In the genomic region with DNA sequence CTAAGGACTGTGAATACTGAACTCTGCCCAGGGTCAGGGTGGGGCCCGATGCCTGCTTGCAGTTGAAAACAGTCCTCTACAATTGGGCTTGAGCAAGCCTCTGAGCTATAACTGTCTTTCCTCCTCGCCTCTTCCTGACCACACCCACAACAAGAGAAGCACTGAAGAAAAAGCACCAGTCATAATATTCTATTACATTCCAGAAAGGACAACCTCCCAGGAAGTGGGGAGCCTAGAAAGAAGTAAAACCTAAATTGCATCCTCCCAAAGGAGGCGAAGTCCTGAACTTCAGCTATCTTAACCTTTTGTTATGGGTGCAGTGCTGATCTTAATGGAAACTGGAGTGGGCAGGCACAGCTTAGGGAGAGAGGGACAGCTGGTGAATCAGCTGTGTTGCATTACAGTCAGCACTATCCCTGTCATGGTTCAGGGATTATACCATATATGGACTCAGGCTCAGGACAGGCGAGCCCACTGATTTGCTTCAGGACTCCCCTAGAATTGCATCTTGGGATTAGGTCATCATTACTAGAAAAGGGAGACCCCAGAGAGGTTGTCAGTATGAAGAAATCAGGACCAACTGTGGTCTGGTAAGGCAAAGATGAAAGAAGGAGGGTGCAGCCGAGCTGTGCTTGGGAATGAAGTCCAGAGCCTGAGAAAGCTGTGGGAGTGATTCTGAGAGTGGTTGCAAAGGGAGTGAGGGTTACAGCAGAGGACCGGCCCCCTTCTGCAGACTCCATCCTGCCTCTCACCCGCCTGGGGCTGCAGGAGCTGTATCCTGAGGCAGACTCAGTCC, we compare ENCODE assay signal across 8 cellular contexts. TPM values are rescaled to one million over a fixed set of nuclear protein-coding genes. Genes with fewer than 3 reads are reported as not detected.
DNase-seq lines count a peak whose midpoint lies in the region; ATAC-seq and TF ChIP-seq lines count a peak whose summit lies in the region.

No MANE protein-coding gene starts in this region.

- H3K4me3 Mint-ChIP-seq in activated T-helper 2 cell treated with anti-CD3 and anti-CD28 coated beads, Interferon-gamma antibody, Interleukin-2, Interleukin-4, amounts not matched to agents 10 μg/mL and 5 μg/mL and 100 μg/mL, durations not matched to agents 14 hours and 24 hours and 36 hours (ENCODE audit: low read depth): no peak overlapping the region

- H3K27ac Mint-ChIP-seq in activated T-helper 2 cell treated with anti-CD3 and anti-CD28 coated beads, Interferon-gamma antibody, Interleukin-2, Interleukin-4, amounts not matched to agents 10 μg/mL and 5 μg/mL and 100 μg/mL, durations not matched to agents 14 hours and 24 hours and 36 hours: no peak overlapping the region

- ATAC-seq in GM18867 (IDR thresholded peaks at IDR 0.05; ENCODE audit: unreplicated experiment) (peak; percentile 55), HG02981 (IDR thresholded peaks at IDR 0.05; ENCODE audit: unreplicated experiment) (peak; percentile 73)

- no peaks in the 10 kb centered on the region for H3K36me3 Mint-ChIP-seq in activated T-helper 2 cell treated with anti-CD3 and anti-CD28 coated beads, Interferon-gamma antibody, Interleukin-2, Interleukin-4, amounts not matched to agents 10 μg/mL and 5 μg/mL and 100 μg/mL, durations not matched to agents 14 hours and 24 hours and 36 hours (ENCODE audit: low read depth)

- no peak for TF ChIP-seq CTCF in dorsolateral prefrontal cortex (IDR thresholded peaks at IDR 0.05 in 54 of 56, conservative IDR thresholded peaks at IDR 0.05 in 2 of 56; ENCODE audit: low read depth in 1 of 56, partially characterized antibody in 56 of 56)

- DNase-seq in AG08395 (ENCODE audit: low spot score) (peak; percentile 90), NCI-H82 (lab: John Stamatoyannopoulos, UW) (peak; percentile 97), dorsolateral prefrontal cortex (peak in 1 of 10 donors; percentile 28), myocyte (ENCODE audit: low read depth) (peak; percentile 95), NCI-H2029 (lab: John Stamatoyannopoulos, UW) (no peak)
- no peak for DNase-seq in activated T-helper 2 cell treated with anti-CD3 and anti-CD28 coated beads, Interferon-gamma antibody, Interleukin-2, Interleukin-4, amounts not matched to agents 10 μg/mL and 5 μg/mL and 100 μg/mL, durations not matched to agents 14 hours and 24 hours and 36 hours (ENCODE audit: low spot score)

- peaks cover 2% of the 10 kb centered on the region for H3K27me3 Mint-ChIP-seq in activated T-helper 2 cell treated with anti-CD3 and anti-CD28 coated beads, Interferon-gamma antibody, Interleukin-2, Interleukin-4, amounts not matched to agents 10 μg/mL and 5 μg/mL and 100 μg/mL, durations not matched to agents 14 hours and 24 hours and 36 hours (ENCODE audit: low read depth)

- intact Hi-C loops in dorsolateral prefrontal cortex (cut with DNase I): loop anchor here in 1 of 2 donors (5.0 kb wide), 3 partner anchors 57 to 313 kb away; a partner anchor contains a TSS
- intact Hi-C loops in activated T-helper 2 cell treated with anti-CD3 and anti-CD28 coated beads, Interferon-gamma antibody, Interleukin-2, Interleukin-4, amounts not matched to agents 10 μg/mL and 5 μg/mL and 100 μg/mL, durations not matched to agents 14 hours and 24 hours and 36 hours (cut with micrococcal nuclease): loop anchor here (2.0 kb wide), 1 partner anchor 16 kb away; no protein-coding TSS in a partner anchor

- peak overlapping the region in 3 of 59 donors; percentile 1 to 13 (median 11) for H3K4me3 ChIP-seq in dorsolateral prefrontal cortex

- H3K9me3 Mint-ChIP-seq in activated T-helper 2 cell treated with anti-CD3 and anti-CD28 coated beads, Interferon-gamma antibody, Interleukin-2, Interleukin-4, amounts not matched to agents 10 μg/mL and 5 μg/mL and 100 μg/mL, durations not matched to agents 14 hours and 24 hours and 36 hours: no peaks in the 10 kb centered on the region

- H3K27ac ChIP-seq in dorsolateral prefrontal cortex: peak overlapping the region in 37 of 59 donors; percentile 5 to 81 (median 43)

- H3K4me1 Mint-ChIP-seq in activated T-helper 2 cell treated with anti-CD3 and anti-CD28 coated beads, Interferon-gamma antibody, Interleukin-2, Interleukin-4, amounts not matched to agents 10 μg/mL and 5 μg/mL and 100 μg/mL, durations not matched to agents 14 hours and 24 hours and 36 hours (ENCODE audit: low read depth): peaks cover 24% of the 10 kb centered on the region

- H3K27me3 ChIP-seq in dorsolateral prefrontal cortex: no peaks in the 10 kb centered on the region

RNA-seq across cellular contexts. Expression of a gene that starts 18.3 kb away (rescaled TPM):
- total RNA-seq in dorsolateral prefrontal cortex (1 to 10 TPM; 2.9 to 8.9 (median 5.2) TPM), myocyte (70.0 and 81.3 TPM in 2 replicates)
- 110 TPM for polyA plus RNA-seq in myocyte (2012)
- total RNA-seq in activated T-helper 2 cell treated with anti-CD3 and anti-CD28 coated beads, Interferon-gamma antibody, Interleukin-2, Interleukin-4, amounts not matched to agents 10 μg/mL and 5 μg/mL and 100 μg/mL, durations not matched to agents 14 hours and 24 hours and 36 hours: 4.7 TPM in 2 replicates

Comparison
In these comparisons a context has a peak if more than half of its experiments do, and no peak if none do; other contexts are left out.
1. DNase-seq: peak in AG08395 (single experiment), NCI-H82 (single experiment) and myocyte (single experiment); none in NCI-H2029 (single experiment) and activated T-helper 2 cell treated with anti-CD3 and anti-CD28 coated beads, Interferon-gamma antibody, Interleukin-2, Interleukin-4, amounts not matched to agents 10 μg/mL and 5 μg/mL and 100 μg/mL, durations not matched to agents 14 hours and 24 hours and 36 hours (single experiment).